In the genomic region with DNA sequence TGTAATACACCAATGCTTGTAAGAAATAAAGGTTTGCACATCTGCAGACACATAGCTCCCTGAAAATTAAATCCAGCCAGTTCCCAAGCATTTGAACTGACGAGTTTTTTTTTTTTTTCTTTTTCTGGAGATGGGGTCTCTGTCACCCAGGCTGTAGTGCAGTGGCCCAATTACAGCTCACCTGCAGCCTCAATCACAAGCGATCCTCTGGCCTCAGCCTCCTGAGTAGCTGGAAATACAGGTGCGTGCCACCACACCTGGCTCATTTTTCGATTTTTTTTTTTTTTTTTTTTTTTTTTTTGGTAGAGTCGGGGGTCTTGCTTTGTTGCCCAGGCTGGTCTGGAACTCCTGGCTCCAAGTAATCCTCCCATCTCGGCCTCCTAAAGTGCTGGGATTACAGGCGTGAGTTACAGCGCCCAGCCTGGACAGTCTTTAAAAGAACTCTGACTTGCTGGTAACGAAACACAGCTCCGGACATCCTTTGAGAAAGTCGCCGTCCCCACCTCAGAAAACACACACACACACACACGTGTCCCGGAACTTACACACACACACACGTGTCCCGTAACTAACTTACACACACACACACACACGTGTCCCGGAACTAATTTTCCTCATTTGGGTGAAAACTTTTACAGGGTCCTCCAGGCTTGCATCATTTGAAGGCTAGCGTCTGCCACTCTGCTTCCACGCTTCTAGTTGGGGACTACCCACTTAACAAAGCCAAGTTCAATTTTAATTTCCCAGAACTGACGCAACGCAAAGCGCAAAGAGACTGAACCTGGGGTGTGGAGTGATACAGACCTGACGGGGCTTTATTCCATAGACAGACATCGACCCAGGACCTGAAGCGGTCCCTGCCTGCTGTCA, we compare ENCODE assay signal across 9 cellular contexts. TPM values are rescaled to one million over a fixed set of nuclear protein-coding genes. Genes with fewer than 3 reads are reported as not detected.
A peak's percentile ranks its signal among the peaks of the same experiment; 100 is the strongest.
DNase-seq lines count a peak whose midpoint lies in the region; ATAC-seq, FAIRE-seq and TF ChIP-seq lines count a peak whose summit lies in the region.
"Had no signal": no experiment of that assay in that cellular context is flagged by ENCODE, and none has a peak within 500 bp of the region (broad histone marks: within the 10 kb centered on the region; RNA-seq: fewer than 3 reads in every experiment).

No MANE protein-coding gene starts in this region.

- no TSS peak for BruUV-seq in Panc1 (replicated peaks; lab: Mats Ljungman, UMichigan)

- peak; percentile 42 for ATAC-seq in GM18907 (IDR thresholded peaks at IDR 0.05; ENCODE audit: unreplicated experiment)
- peak; percentile 33 for ATAC-seq in HG03139 (IDR thresholded peaks at IDR 0.05; ENCODE audit: unreplicated experiment)
- ATAC-seq in Panc1, result peak; percentile 50

- peaks cover 10 to 35% (median 19%) of the 10 kb centered on the region in 4 donors for H3K4me1 Mint-ChIP-seq in CD4-positive, alpha-beta memory T cell

- intact Hi-C loops in CD4-positive, alpha-beta memory T cell (cut with micrococcal nuclease), result no loop called here
- intact Hi-C loops in Panc1 (cut with micrococcal nuclease; ENCODE audit: unreplicated experiment), result no loop called here

- POLR2A ChIA-PET in CD4-positive, alpha-beta memory T cell (lab: Charles Lee; ENCODE audit: partially characterized antibody), result interaction anchor here (0.6 to 2.8 kb wide), 6 partner anchors 22 to 854 kb away, joined by 3 to 13 read pairs (median 3); partner anchors contain the start of genes ASNS, BAIAP2L1, SDHAF3 and TECPR1
- POLR2A ChIA-PET in Panc1 (lab: Charles Lee), result interaction anchor here (0.6 to 0.7 kb wide), 2 partner anchors 39 to 916 kb away, joined by 4 to 5 read pairs; no protein-coding TSS in a partner anchor

- peaks cover 0 to 2% (median 0%) of the 10 kb centered on the region in 8 donors for H3K9me3 Mint-ChIP-seq in CD4-positive, alpha-beta memory T cell

- FAIRE-seq in bronchial epithelial cell (lab: Jason Lieb, UNC), result no peak

- CTCF ChIA-PET in CD4-positive, alpha-beta memory T cell (lab: Charles Lee; ENCODE audit: partially characterized antibody), result interaction anchor here (0.7 to 1.0 kb wide), 2 partner anchors 21 to 135 kb away, joined by 3 to 4 read pairs; no protein-coding TSS in a partner anchor
- CTCF ChIA-PET in Panc1 (lab: Charles Lee), result interaction anchor here (0.7 kb wide), 1 partner anchor 65 kb away, joined by 3 read pairs; no protein-coding TSS in a partner anchor

- H3K4me3 ChIP-seq in CD4-positive, alpha-beta memory T cell (ENCODE audit: low read length in 2 of 2), result peak overlapping the region; percentile 91 to 93
- H3K4me3 ChIP-seq in Panc1 (ENCODE audit: low read depth in 2 of 2, low read length in 2 of 2) (peak overlapping the region; percentile 81 to 83), bronchial epithelial cell (ENCODE audit: low read depth, low read length) (peak overlapping the region; percentile 97)

- H3K36me3 ChIP-seq in CD4-positive, alpha-beta memory T cell (ENCODE audit: insufficient read depth, low read length), result peaks cover 5% of the 10 kb centered on the region
- H3K36me3 ChIP-seq in Panc1 (ENCODE audit: control insufficient read depth, insufficient read depth, low read length), result peaks cover 5% of the 10 kb centered on the region
- H3K36me3 ChIP-seq in bronchial epithelial cell (ENCODE audit: control insufficient read depth, insufficient read depth, low read length), result peaks cover 2% of the 10 kb centered on the region

- peak overlapping the region; percentile 86 to 96 (median 95) for H3K27ac Mint-ChIP-seq in CD4-positive, alpha-beta memory T cell

- no peak for TF ChIP-seq CTCF in Panc1 (IDR thresholded peaks at IDR 0.05)
- no peak for TF ChIP-seq CTCF in bronchial epithelial cell (IDR thresholded peaks at IDR 0.05; ENCODE audit: insufficient read depth, low read length, severe bottlenecking)

- DNase-seq in CD4-positive, alpha-beta memory T cell, result peak in 4 of 5 donors; percentile 26 to 49 (median 44)
- DNase-seq in Panc1 (ENCODE audit: low read depth, low spot score), result no peak
- DNase-seq in bronchial epithelial cell (ENCODE audit: low read depth), result peak; percentile 12
- DNase-seq in kidney glomerular epithelial cell (lab: John Stamatoyannopoulos, UW), result peak; percentile 37
- peak; percentile 39 for DNase-seq in stimulated activated CD4-positive, alpha-beta T cell treated with anti-CD3 and anti-CD28 coated beads, Interleukin-4, amount 100 ng/mL, for 24 hours
- DNase-seq in islet precursor cell, result no peak

- H3K27me3 ChIP-seq in CD4-positive, alpha-beta memory T cell (ENCODE audit: insufficient read depth, low read length), result no peaks in the 10 kb centered on the region
- H3K27me3 ChIP-seq in Panc1 (ENCODE audit: control insufficient read depth, insufficient read depth, low read length), result no peaks in the 10 kb centered on the region
- H3K27me3 ChIP-seq in bronchial epithelial cell (ENCODE audit: control insufficient read depth, insufficient read depth, low read length), result no peaks in the 10 kb centered on the region

- H3K27me3 Mint-ChIP-seq in CD4-positive, alpha-beta memory T cell, result no peaks in the 10 kb centered on the region

- H3K4me1 ChIP-seq in CD4-positive, alpha-beta memory T cell (ENCODE audit: insufficient read depth, low read length), result peaks cover 15% of the 10 kb centered on the region
- H3K4me1 ChIP-seq in Panc1 (ENCODE audit: control insufficient read depth, insufficient read depth, low read length), result no peaks in the 10 kb centered on the region

- in situ Hi-C loops in Panc1 (cut with HindIII; ENCODE audit: low pct_unique_long_range_greater_than_20kb, low sequenced_read_pairs), result no loop called here

- no peaks in the 10 kb centered on the region for H3K9me3 ChIP-seq in CD4-positive, alpha-beta memory T cell (ENCODE audit: control insufficient read depth in 1 of 2, low read length in 2 of 2)
- H3K9me3 ChIP-seq in Panc1 (ENCODE audit: control insufficient read depth, insufficient read depth, low read depth, low read length), result no peaks in the 10 kb centered on the region

- peak overlapping the region; percentile 65 for H3K27ac ChIP-seq in CD4-positive, alpha-beta memory T cell (ENCODE audit: low read depth, low read length)
- peak overlapping the region; percentile 84 for H3K27ac ChIP-seq in Panc1 (ENCODE audit: low read length)

- peaks cover 14 to 40% of the 10 kb centered on the region in 2 donors for H3K36me3 Mint-ChIP-seq in CD4-positive, alpha-beta memory T cell

- peak overlapping the region; percentile 93 to 98 (median 96) for H3K4me3 Mint-ChIP-seq in CD4-positive, alpha-beta memory T cell

RNA-seq across cellular contexts. Expression of gene OCM2, which starts 18.6 kb away (rescaled TPM):
- total RNA-seq in CD4-positive, alpha-beta memory T cell, result not detected
- polyA plus RNA-seq in CD4-positive, alpha-beta memory T cell, result not detected
- total RNA-seq in Panc1 (2021; ENCODE audit: unreplicated experiment) (not detected), bronchial epithelial cell (not detected in 2 replicates)
- polyA plus RNA-seq in Panc1 (2012; ENCODE audit: insufficient read length), result not detected
- total RNA-seq: activated CD8-positive, alpha-beta memory T cell treated with anti-CD3 and anti-CD28 coated beads for 36 hours had no signal

Comparison
In these comparisons a context has a peak if more than half of its experiments do, and no peak if none do; other contexts are left out.
1. DNase-seq: peak in CD4-positive, alpha-beta memory T cell (4 of 5), bronchial epithelial cell (single experiment), kidney glomerular epithelial cell (single experiment) and stimulated activated CD4-positive, alpha-beta T cell treated with anti-CD3 and anti-CD28 coated beads, Interleukin-4, amount 100 ng/mL, for 24 hours (single experiment); none in Panc1 (single experiment) and islet precursor cell (single experiment).
2. Peak in every context shown above with its lines, with median percentiles within 50 percentile points of each other: H3K4me3 ChIP-seq and ATAC-seq.